8 cellular contexts compared by ENCODE assay signal in the genomic region with DNA sequence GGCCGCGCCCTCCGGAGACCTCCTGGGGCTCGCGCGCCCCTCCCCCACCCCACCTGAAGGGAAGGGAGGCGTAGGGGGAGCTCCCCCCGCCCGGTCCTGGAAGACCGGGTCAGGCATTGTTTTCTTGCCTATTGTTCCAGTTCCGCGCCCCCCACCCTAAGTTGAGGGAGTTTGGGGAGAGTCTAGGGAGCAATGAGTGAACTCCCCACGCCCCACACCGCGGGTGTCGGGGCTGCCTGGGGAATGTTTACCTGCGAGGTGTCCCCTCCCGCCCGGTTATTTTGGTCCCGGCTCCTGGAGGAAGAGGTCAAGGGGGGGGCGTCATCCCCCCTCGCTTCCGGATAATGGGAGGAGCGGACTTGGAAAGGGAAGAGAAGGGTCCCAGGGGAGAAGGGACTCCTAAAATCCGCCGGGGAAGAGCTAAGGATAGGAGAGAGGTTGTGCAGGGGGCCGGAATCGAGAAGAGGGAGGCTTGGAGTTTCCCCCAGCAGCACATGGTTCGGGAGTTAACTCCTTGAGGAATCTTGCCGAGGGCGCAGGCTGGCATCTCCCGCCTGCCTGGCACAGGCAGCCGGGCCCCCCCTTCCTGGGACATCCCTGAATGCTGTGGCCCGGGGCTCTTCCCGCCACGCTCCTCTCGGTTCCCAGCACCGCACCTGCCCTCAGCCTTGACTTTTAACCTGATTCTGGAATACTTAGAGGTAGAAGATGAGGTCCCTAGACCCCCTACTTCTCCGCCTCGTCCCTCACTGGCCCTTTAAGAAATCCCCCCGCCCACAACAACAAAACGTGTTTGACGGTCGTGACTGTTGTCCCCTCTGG. TPM values are rescaled to one million over a fixed set of nuclear protein-coding genes. Genes with fewer than 3 reads are reported as not detected.
A peak's percentile ranks its signal among the peaks of the same experiment; 100 is the strongest.
DNase-seq lines count a peak whose midpoint lies in the region; ATAC-seq and TF ChIP-seq lines count a peak whose summit lies in the region.

No MANE protein-coding gene starts in this region.

- H3K9me3 ChIP-seq in Panc1 (ENCODE audit: control insufficient read depth, insufficient read depth, low read depth, low read length) (no peaks in the 10 kb centered on the region), hepatocyte (ENCODE audit: low read depth) (no peaks in the 10 kb centered on the region)

- peak overlapping the region; percentile 67 to 79 for H3K4me3 ChIP-seq in Panc1 (ENCODE audit: low read depth in 2 of 2, low read length in 2 of 2)
- peak overlapping the region; percentile 76 for H3K4me3 ChIP-seq in hepatocyte
- peak overlapping the region; percentile 90 for H3K4me3 ChIP-seq in skeletal muscle cell (ENCODE audit: low read depth, low read length)

- CTCF ChIA-PET in Panc1 (lab: Charles Lee): no interaction called here

- peaks cover 7% of the 10 kb centered on the region for H3K4me1 ChIP-seq in Panc1 (ENCODE audit: control insufficient read depth, insufficient read depth, low read length)
- H3K4me1 ChIP-seq in hepatocyte (ENCODE audit: insufficient read depth): peaks cover 21% of the 10 kb centered on the region

- H3K27ac ChIP-seq in Panc1 (ENCODE audit: low read length) (peak overlapping the region; percentile 66), hepatocyte (peak overlapping the region; percentile 73)

- POLR2A ChIA-PET in Panc1 (lab: Charles Lee): interaction anchor here (0.6 kb wide), 2 partner anchors 159 to 193 kb away, joined by 3 to 7 read pairs; no protein-coding TSS in a partner anchor

- no peaks in the 10 kb centered on the region for H3K27me3 ChIP-seq in Panc1 (ENCODE audit: control insufficient read depth, insufficient read depth, low read length)
- H3K27me3 ChIP-seq in hepatocyte: no peaks in the 10 kb centered on the region

- DNase-seq in activated CD4-positive, alpha-beta T cell treated with anti-CD3 and anti-CD28 coated beads for 4 hours: peak; percentile 50 to 62
- no peak for DNase-seq in activated CD4-positive, alpha-beta T cell treated with anti-CD3 and anti-CD28 coated beads for 1 hour
- DNase-seq in Panc1 (ENCODE audit: low read depth, low spot score) (no peak), astrocyte of the hippocampus (ENCODE audit: low read depth, low spot score) (peak; percentile 46), hepatocyte (ENCODE audit: low spot score) (peak; percentile 50), skeletal muscle cell (ENCODE audit: low read depth) (no peak), NAMALWA (ENCODE audit: low spot score) (no peak), GM19240 (ENCODE audit: insufficient read length, low spot score) (no peak)

- peaks cover 39% of the 10 kb centered on the region for H3K79me2 ChIP-seq in hepatocyte

- H2AFZ ChIP-seq in hepatocyte: peak overlapping the region; percentile 57

- peaks cover 21% of the 10 kb centered on the region for H4K20me1 ChIP-seq in hepatocyte (ENCODE audit: insufficient read depth, poor library complexity, severe bottlenecking)

- in situ Hi-C loops in Panc1 (cut with HindIII; ENCODE audit: low pct_unique_long_range_greater_than_20kb, low sequenced_read_pairs): no loop called here

- no peaks in the 10 kb centered on the region; the same call in 1 of the 2 replicates for H3K36me3 ChIP-seq in Panc1 (ENCODE audit: control insufficient read depth, insufficient read depth, low read length)
- H3K36me3 ChIP-seq in hepatocyte (replicated peaks; ENCODE audit: insufficient read depth, low read depth): no peaks in the 10 kb centered on the region

- ATAC-seq in Panc1: 0 out of 2 replicates have a peak, but pooled peaks have one; percentile 2

- peak overlapping the region; percentile 96 for H3K4me2 ChIP-seq in hepatocyte

- intact Hi-C loops in Panc1 (cut with micrococcal nuclease; ENCODE audit: unreplicated experiment): no loop called here

- no peaks in the 10 kb centered on the region for H3K9me2 ChIP-seq in hepatocyte (replicated peaks; ENCODE audit: insufficient read depth)

- WGBS in hepatocyte (ENCODE audit: low lambda C conversion rate, missing lambda C conversion rate): 2% methylated on average over 33 of the region's 44 CpGs

- TF ChIP-seq CTCF in Panc1 (IDR thresholded peaks at IDR 0.05) (no peak), hepatocyte (IDR thresholded peaks at IDR 0.05; ENCODE audit: poor library complexity) (no peak)

- BruUV-seq in Panc1 (replicated peaks; lab: Mats Ljungman, UMichigan): no TSS peak

RNA-seq across cellular contexts. Expression of a gene that starts 0.9 kb away (rescaled TPM):
- total RNA-seq in Panc1 (2021; ENCODE audit: unreplicated experiment): 50.6 TPM
- polyA plus RNA-seq in Panc1 (2012; ENCODE audit: insufficient read length): 38.4 TPM
- total RNA-seq in hepatocyte: 27.5 and 31.2 TPM in 2 replicates
- 10.6 and 11.0 TPM in 2 replicates for polyA plus RNA-seq in hepatocyte

RNA-seq across cellular contexts. Expression of a gene that starts 24.1 kb away (rescaled TPM):
- total RNA-seq in Panc1 (2021; ENCODE audit: unreplicated experiment): 45.0 TPM
- 39.3 TPM for polyA plus RNA-seq in Panc1 (2012; ENCODE audit: insufficient read length)
- total RNA-seq in hepatocyte: 4.9 and 5.0 TPM in 2 replicates
- polyA plus RNA-seq in hepatocyte: 37.0 and 41.6 TPM in 2 replicates

RNA-seq across cellular contexts. Expression of a gene that starts 31.3 kb away (rescaled TPM):
- total RNA-seq in Panc1 (2021; ENCODE audit: unreplicated experiment): 19.9 TPM
- polyA plus RNA-seq in Panc1 (2012; ENCODE audit: insufficient read length): 10.3 TPM
- 0.92 and 0.93 TPM in 2 replicates for total RNA-seq in hepatocyte
- 0.37 and 0.45 TPM in 2 replicates for polyA plus RNA-seq in hepatocyte

RNA-seq across cellular contexts. Expression of a gene that starts 42.1 kb away (rescaled TPM):
- total RNA-seq in Panc1 (2021; ENCODE audit: unreplicated experiment) (43.9 TPM), hepatocyte (7.2 and 8.7 TPM in 2 replicates)
- 64.8 TPM for polyA plus RNA-seq in Panc1 (2012; ENCODE audit: insufficient read length)
- polyA plus RNA-seq in hepatocyte: 11.0 and 13.0 TPM in 2 replicates

RNA-seq across cellular contexts. Expression of a gene that starts 46.5 kb away (rescaled TPM):
- total RNA-seq in Panc1 (2021; ENCODE audit: unreplicated experiment): 233 TPM
- 236 TPM for polyA plus RNA-seq in Panc1 (2012; ENCODE audit: insufficient read length)
- 127 and 166 TPM in 2 replicates for total RNA-seq in hepatocyte
- polyA plus RNA-seq in hepatocyte: 252 and 275 TPM in 2 replicates

Comparison
In these comparisons a context has a peak if more than half of its experiments do, and no peak if none do; other contexts are left out.
1. DNase-seq: peak in activated CD4-positive, alpha-beta T cell treated with anti-CD3 and anti-CD28 coated beads for 4 hours (2 of 2), astrocyte of the hippocampus (single experiment) and hepatocyte (single experiment); none in activated CD4-positive, alpha-beta T cell treated with anti-CD3 and anti-CD28 coated beads for 1 hour (single experiment), Panc1 (single experiment), skeletal muscle cell (single experiment), NAMALWA (single experiment) and GM19240 (single experiment).
2. RNA of a gene that starts 31.3 kb away (total RNA-seq): 19.9 TPM in Panc1 (single experiment); 0.92 to 0.93 TPM in hepatocyte; every median in the first group is over 10 times any median in the second.
3. Peak in every context shown above with its lines, with median percentiles within 50 percentile points of each other: H3K4me3 ChIP-seq.